In the genomic region with DNA sequence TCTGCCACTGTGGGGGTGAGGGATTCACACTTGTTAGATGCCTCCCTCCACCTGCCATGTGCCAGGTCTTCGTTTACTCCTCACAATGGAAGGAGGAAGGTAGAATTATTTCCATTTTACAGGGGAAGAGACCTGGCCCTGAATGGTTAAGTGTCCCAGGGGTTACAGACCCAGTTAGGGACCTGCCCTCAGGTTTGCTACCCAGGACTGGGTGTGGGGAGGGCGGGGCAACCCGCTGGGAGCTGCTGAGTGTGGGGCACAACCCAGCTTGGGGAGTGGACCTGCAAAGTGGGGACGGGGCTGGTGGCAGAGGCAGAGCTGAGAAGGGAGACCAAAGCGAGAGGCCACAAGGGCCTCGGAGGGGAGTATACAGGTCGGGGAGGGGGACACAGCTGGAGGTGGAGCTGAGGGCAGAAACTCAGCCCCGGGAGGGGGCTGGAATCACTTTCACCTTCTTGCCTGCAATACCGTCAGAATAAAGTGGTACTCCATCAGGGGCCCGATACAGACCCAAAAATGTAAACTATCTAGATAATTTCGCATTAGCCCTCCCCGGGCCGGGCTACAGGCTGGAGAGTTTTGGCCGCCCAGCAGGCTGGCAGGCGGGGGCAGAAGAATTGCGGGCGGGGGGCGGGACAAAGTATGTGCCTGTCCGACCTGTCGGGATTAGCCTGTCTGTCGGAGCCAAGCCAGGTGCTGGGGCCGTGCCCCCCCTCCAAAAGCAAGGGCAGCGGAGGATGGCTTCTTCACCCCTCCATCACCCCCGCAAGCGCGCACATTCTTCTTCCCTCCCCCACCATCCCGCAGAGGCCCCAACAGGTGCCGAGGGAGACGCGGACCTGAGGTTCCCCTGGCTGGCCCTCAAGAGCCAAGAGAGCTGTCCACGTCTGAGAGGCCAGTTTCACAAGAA, we compare ENCODE assay signal across 1 cellular context.
A peak's percentile ranks its signal among the peaks of the same experiment; 100 is the strongest.
TF ChIP-seq lines count a peak whose summit lies in the region.

No MANE protein-coding gene starts in this region.

TF ChIP-seq in HEK293, 187 proteins besides CTCF, POLR2A, EP300 and RAD21 (continued from another document):
- TF ChIP-seq ZNF548 (tag by site-specific recombination; IDR thresholded peaks at IDR 0.05) (no peak), ZNF571 (tag by site-specific recombination; IDR thresholded peaks at IDR 0.05) (no peak), ZIC2 (tag by site-specific recombination; IDR thresholded peaks at IDR 0.05) (0 out of 2 replicates have a peak, but pooled peaks have one; percentile 13), ZSCAN16 (tag by site-specific recombination; IDR thresholded peaks at IDR 0.05) (no peak), ZNF473 (tag by site-specific recombination; IDR thresholded peaks at IDR 0.05) (no peak)
